ENCODE assay signal across 8 cellular contexts in genomic region chr12:123532808-123533649, GRCh38. TPM values are rescaled to one million over a fixed set of nuclear protein-coding genes. Genes with fewer than 3 reads are reported as not detected.
DNase-seq lines count a peak whose midpoint lies in the region; ATAC-seq and TF ChIP-seq lines count a peak whose summit lies in the region.

No MANE protein-coding gene starts in this region.

- no peak overlapping the region for H3K27ac ChIP-seq in HUES48 (ENCODE audit: low read depth, low read length)
- no peak overlapping the region for H3K27ac ChIP-seq in foreskin keratinocyte

- no peaks in the 10 kb centered on the region for H3K9me3 Mint-ChIP-seq in activated T-helper 1 cell treated with anti-CD3 and anti-CD28 coated beads, Interleukin-12 subunit alpha, Interleukin-12 subunit beta, Interleukin-2, Interleukin-4 antibody, amounts not matched to agents 30 ng/mL and 10 ng/mL and 1 ng/mL, durations not matched to agents 14 hours and 24 hours and 36 hours
- H3K9me3 Mint-ChIP-seq in nephron: peaks cover 4% of the 10 kb centered on the region

- peaks cover 4% of the 10 kb centered on the region for H3K36me3 Mint-ChIP-seq in activated T-helper 1 cell treated with anti-CD3 and anti-CD28 coated beads, Interleukin-12 subunit alpha, Interleukin-12 subunit beta, Interleukin-2, Interleukin-4 antibody, amounts not matched to agents 30 ng/mL and 10 ng/mL and 1 ng/mL, durations not matched to agents 14 hours and 24 hours and 36 hours (ENCODE audit: low read depth)
- H3K36me3 Mint-ChIP-seq in nephron (ENCODE audit: low read depth): peaks cover 14% of the 10 kb centered on the region

- peak overlapping the region; percentile 90 for H3K4me3 ChIP-seq in HUES48 (ENCODE audit: low read depth, low read length)

- peak; percentile 50 for ATAC-seq in foreskin keratinocyte
- no peak for ATAC-seq in HG03108 (IDR thresholded peaks at IDR 0.05; ENCODE audit: unreplicated experiment)
- ATAC-seq in GM21381 (IDR thresholded peaks at IDR 0.05; ENCODE audit: unreplicated experiment): no peak

- TF ChIP-seq CTCF in foreskin keratinocyte (conservative IDR thresholded peaks at IDR 0.05): no peak
- no peak for TF ChIP-seq CTCF in nephron (IDR thresholded peaks at IDR 0.05; ENCODE audit: unreplicated experiment in 3 of 3)

- H3K4me1 Mint-ChIP-seq in activated T-helper 1 cell treated with anti-CD3 and anti-CD28 coated beads, Interleukin-12 subunit alpha, Interleukin-12 subunit beta, Interleukin-2, Interleukin-4 antibody, amounts not matched to agents 30 ng/mL and 10 ng/mL and 1 ng/mL, durations not matched to agents 14 hours and 24 hours and 36 hours (ENCODE audit: low read depth): peaks cover 25% of the 10 kb centered on the region
- peaks cover 19% of the 10 kb centered on the region for H3K4me1 Mint-ChIP-seq in nephron

- peaks cover 15% of the 10 kb centered on the region for H3K27me3 Mint-ChIP-seq in activated T-helper 1 cell treated with anti-CD3 and anti-CD28 coated beads, Interleukin-12 subunit alpha, Interleukin-12 subunit beta, Interleukin-2, Interleukin-4 antibody, amounts not matched to agents 30 ng/mL and 10 ng/mL and 1 ng/mL, durations not matched to agents 14 hours and 24 hours and 36 hours (ENCODE audit: insufficient read depth)
- no peaks in the 10 kb centered on the region for H3K27me3 Mint-ChIP-seq in nephron (ENCODE audit: low read depth)

- intact Hi-C loops in activated T-helper 1 cell treated with anti-CD3 and anti-CD28 coated beads, Interleukin-12 subunit alpha, Interleukin-12 subunit beta, Interleukin-2, Interleukin-4 antibody, amounts not matched to agents 30 ng/mL and 10 ng/mL and 1 ng/mL, durations not matched to agents 14 hours and 24 hours and 36 hours (cut with micrococcal nuclease): loop anchor here (1.0 to 10.0 kb wide), 4 partner anchors 50 to 151 kb away; partner anchors contain the start of genes KMT5A, RILPL2 and SNRNP35

- peak overlapping the region; percentile 83 for H3K4me3 Mint-ChIP-seq in activated T-helper 1 cell treated with anti-CD3 and anti-CD28 coated beads, Interleukin-12 subunit alpha, Interleukin-12 subunit beta, Interleukin-2, Interleukin-4 antibody, amounts not matched to agents 30 ng/mL and 10 ng/mL and 1 ng/mL, durations not matched to agents 14 hours and 24 hours and 36 hours
- H3K4me3 Mint-ChIP-seq in nephron: peak overlapping the region; percentile 88 to 92 (median 90)

- peaks cover 6% of the 10 kb centered on the region; the same call in 1 of the 2 replicates for H3K36me3 ChIP-seq in HUES48 (ENCODE audit: control insufficient read depth, insufficient read depth, low read length)

- no peaks in the 10 kb centered on the region for H3K9me3 ChIP-seq in HUES48 (ENCODE audit: control insufficient read depth, insufficient read depth, low read length)

- peak overlapping the region; percentile 74 for H3K27ac Mint-ChIP-seq in activated T-helper 1 cell treated with anti-CD3 and anti-CD28 coated beads, Interleukin-12 subunit alpha, Interleukin-12 subunit beta, Interleukin-2, Interleukin-4 antibody, amounts not matched to agents 30 ng/mL and 10 ng/mL and 1 ng/mL, durations not matched to agents 14 hours and 24 hours and 36 hours
- peak overlapping the region; percentile 88 to 94 (median 90) for H3K27ac Mint-ChIP-seq in nephron

- H3K27me3 ChIP-seq in HUES48 (ENCODE audit: control insufficient read depth, insufficient read depth, low read length) (no peaks in the 10 kb centered on the region; the same call in 1 of the 2 replicates), foreskin keratinocyte (no peaks in the 10 kb centered on the region)

- H3K4me1 ChIP-seq in HUES48 (ENCODE audit: control insufficient read depth, insufficient read depth, low read length) (no peaks in the 10 kb centered on the region; the same call in 1 of the 2 replicates), foreskin keratinocyte (peaks cover 11% of the 10 kb centered on the region)

- H3K9ac ChIP-seq in HUES48 (ENCODE audit: low read depth, low read length): peak overlapping the region; percentile 72; the same call in 1 of the 2 replicates

- DNase-seq in EL (peak; percentile 53), foreskin keratinocyte (peak in 1 of 2 donors; percentile 22), hippocampal formation (lab: John Stamatoyannopoulos, UW) (no peak)
- peak; percentile 6 for DNase-seq in activated T-helper 1 cell treated with anti-CD3 and anti-CD28 coated beads, Interleukin-12 subunit alpha, Interleukin-12 subunit beta, Interleukin-2, Interleukin-4 antibody, amounts not matched to agents 30 ng/mL and 10 ng/mL and 1 ng/mL, durations not matched to agents 14 hours and 24 hours and 36 hours (ENCODE audit: low spot score)

RNA-seq across cellular contexts. Expression of gene RILPL1, which starts 0.5 kb away (rescaled TPM):
- total RNA-seq in activated T-helper 1 cell treated with anti-CD3 and anti-CD28 coated beads, Interleukin-12 subunit alpha, Interleukin-12 subunit beta, Interleukin-2, Interleukin-4 antibody, amounts not matched to agents 30 ng/mL and 10 ng/mL and 1 ng/mL, durations not matched to agents 14 hours and 24 hours and 36 hours: 4.4 and 4.5 TPM in 2 replicates
- total RNA-seq in foreskin keratinocyte: 20.5 and 21.3 TPM in 2 replicates
- polyA plus RNA-seq in foreskin keratinocyte: 21.6 and 23.4 TPM in 2 replicates

RNA-seq across cellular contexts. Expression of gene TMED2, which starts 51.3 kb away (rescaled TPM):
- 201 and 206 TPM in 2 replicates for total RNA-seq in activated T-helper 1 cell treated with anti-CD3 and anti-CD28 coated beads, Interleukin-12 subunit alpha, Interleukin-12 subunit beta, Interleukin-2, Interleukin-4 antibody, amounts not matched to agents 30 ng/mL and 10 ng/mL and 1 ng/mL, durations not matched to agents 14 hours and 24 hours and 36 hours
- 220 and 242 TPM in 2 replicates for total RNA-seq in foreskin keratinocyte
- polyA plus RNA-seq in foreskin keratinocyte: 119 and 122 TPM in 2 replicates

Comparison
In these comparisons a context has a peak if more than half of its experiments do, and no peak if none do; other contexts are left out.
1. DNase-seq: peak in EL (single experiment) and activated T-helper 1 cell treated with anti-CD3 and anti-CD28 coated beads, Interleukin-12 subunit alpha, Interleukin-12 subunit beta, Interleukin-2, Interleukin-4 antibody, amounts not matched to agents 30 ng/mL and 10 ng/mL and 1 ng/mL, durations not matched to agents 14 hours and 24 hours and 36 hours (single experiment); none in hippocampal formation (0 of 2).